Comparison of ENCODE assay signal across 1 cellular context in genomic region chr11:117882539-117882938, GRCh38.
TF ChIP-seq lines count a peak whose summit lies in the region.

No MANE protein-coding gene starts in this region.

TF ChIP-seq in K562, 482 proteins besides CTCF, POLR2A, EP300 and RAD21:
- TF ChIP-seq ZHX1 (conservative IDR thresholded peaks at IDR 0.05; ENCODE audit: low read length), result no peak
- no peak for TF ChIP-seq TCF15 (CRISPR knock-in tag; IDR thresholded peaks at IDR 0.05)
- TF ChIP-seq CREBBP (IDR thresholded peaks at IDR 0.05; ENCODE audit: low read depth, low read length), result no peak
- no peak for TF ChIP-seq ZNF277 (CRISPR knock-in tag; IDR thresholded peaks at IDR 0.05; ENCODE audit: borderline replicate concordance)
- no peak for TF ChIP-seq ZSCAN29 (IDR thresholded peaks at IDR 0.05)
- TF ChIP-seq MCM3 (IDR thresholded peaks at IDR 0.05), result no peak
- TF ChIP-seq LEF1 (IDR thresholded peaks at IDR 0.05), result no peak
- TF ChIP-seq RREB1 (CRISPR knock-in tag; IDR thresholded peaks at IDR 0.05), result no peak
- TF ChIP-seq PTTG1 (tag; IDR thresholded peaks at IDR 0.05; ENCODE audit: low read depth), result no peak
- no peak for TF ChIP-seq VEZF1 (CRISPR knock-in tag; IDR thresholded peaks at IDR 0.05)
- TF ChIP-seq YBX1 (IDR thresholded peaks at IDR 0.05), result no peak
- TF ChIP-seq MTF1 (CRISPR knock-in tag; IDR thresholded peaks at IDR 0.05; ENCODE audit: borderline replicate concordance), result no peak
- no peak for TF ChIP-seq KHSRP (IDR thresholded peaks at IDR 0.05)
- no peak for TF ChIP-seq IRF2 (CRISPR knock-in tag; IDR thresholded peaks at IDR 0.05)
- no peak for TF ChIP-seq SMARCB1 (IDR thresholded peaks at IDR 0.05; ENCODE audit: insufficient read length, low read depth)
